11 cellular contexts compared by ENCODE assay signal in the genomic region with DNA sequence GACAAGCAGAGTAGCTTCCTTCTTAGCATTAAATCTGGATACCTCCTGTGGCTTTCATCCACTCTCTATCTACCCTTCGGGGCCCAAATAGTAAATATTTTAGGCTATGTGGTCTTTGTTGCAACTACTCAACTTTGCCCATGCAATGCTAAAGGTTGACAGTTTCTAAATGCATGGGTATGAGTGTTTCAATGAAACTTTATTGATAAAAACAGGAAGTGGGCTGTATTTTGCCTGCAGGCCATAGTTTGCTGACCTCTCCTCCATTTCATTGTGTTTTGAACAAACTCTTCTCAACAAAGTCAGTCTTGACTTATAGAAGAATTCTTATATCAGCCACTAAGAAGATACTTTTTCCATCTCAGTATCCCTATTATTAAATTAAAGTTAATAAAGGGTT. TPM values are rescaled to one million over a fixed set of nuclear protein-coding genes. Genes with fewer than 3 reads are reported as not detected.
"Had no signal": no experiment of that assay in that cellular context is flagged by ENCODE, and none has a peak within 500 bp of the region (broad histone marks: within the 10 kb centered on the region; RNA-seq: fewer than 3 reads in every experiment).

No MANE protein-coding gene starts in this region.

- FAIRE-seq: HTR-8/SVneo had no signal

- ATAC-seq: HCT116 had no signal

- H3K4me3 ChIP-seq: GM23248, HAP-1 had no signal

- H3K27ac ChIP-seq: GM23248 had no signal

- DNase-seq: GM23248, GOT3, H7, HFFc6, KG1 had no signal

- H3K9ac ChIP-seq: GM23248 had no signal

- H3K9me3 ChIP-seq: HAP-1 had no signal

- H3K36me3 ChIP-seq: HAP-1 had no signal

- H3K4me1 ChIP-seq: HAP-1 had no signal

- H2AFZ ChIP-seq: GM23248 had no signal

RNA-seq across cellular contexts. Expression of a gene that starts 34.1 kb away (rescaled TPM):
- total RNA-seq: GM23248, H4, H7, HFFc6, HT-29 had no signal
- polyA plus RNA-seq: GM23248, IgD-negative memory B cell had no signal
